In the genomic region with DNA sequence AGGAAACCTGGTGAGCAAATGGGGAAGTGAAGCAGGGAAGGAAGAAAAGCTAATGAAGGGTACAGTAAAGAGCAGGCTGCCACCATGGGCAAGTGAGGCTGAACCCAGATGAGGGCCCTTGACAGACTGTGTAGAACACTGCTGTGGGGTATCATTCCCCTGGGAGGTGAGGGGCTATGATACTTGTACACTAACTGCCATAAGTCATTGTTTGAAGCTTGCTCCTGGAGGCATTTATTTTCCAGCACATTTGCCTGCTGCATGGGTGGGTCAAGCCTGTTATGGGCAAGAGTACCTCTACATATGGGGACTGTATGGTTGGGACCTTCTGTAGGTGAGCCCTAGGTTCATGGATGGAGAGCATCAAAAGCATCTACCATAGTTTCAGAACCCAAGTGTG, we compare ENCODE assay signal across 23 cellular contexts.
"Had no signal": no experiment of that assay in that cellular context is flagged by ENCODE, and none has a peak within 500 bp of the region (broad histone marks: within the 10 kb centered on the region; RNA-seq: fewer than 3 reads in every experiment).

No MANE protein-coding gene starts in this region.

- H3K36me3 ChIP-seq: colonic mucosa, neutrophil, sigmoid colon, thyroid gland had no signal

- H3K4me3 ChIP-seq: colonic mucosa, mucosa of descending colon, sigmoid colon, stomach, thyroid gland had no signal

- H3K4me3 Mint-ChIP-seq: immature natural killer cell; mesothelial cell of epicardium; naive B cell; natural killer cell treated with Interleukin-12 subunit alpha and Interleukin-12 subunit beta and Interleukin-15 and Interleukin-18, amount 100 ng/mL, for 72 hours; neural crest cell; stimulated activated effector memory CD8-positive, alpha-beta T cell treated with anti-CD3 and anti-CD28 coated beads, Interleukin-12 subunit alpha, Interleukin-12 subunit beta, amount 100 ng/mL, for 72 hours; type B pancreatic cell had no signal

- H3K27me3 ChIP-seq: colonic mucosa, neutrophil, sigmoid colon, stomach, thyroid gland had no signal

- H3K27ac ChIP-seq: colonic mucosa, neutrophil, parathyroid adenoma, sigmoid colon, stomach, thyroid gland had no signal

- H3K4me1 Mint-ChIP-seq: immature natural killer cell; mesothelial cell of epicardium; naive B cell; neural crest cell; stimulated activated effector memory CD8-positive, alpha-beta T cell treated with anti-CD3 and anti-CD28 coated beads, Interleukin-12 subunit alpha, Interleukin-12 subunit beta, amount 100 ng/mL, for 72 hours had no signal

- H3K36me3 Mint-ChIP-seq: stimulated activated effector memory CD8-positive, alpha-beta T cell treated with anti-CD3 and anti-CD28 coated beads, Interleukin-12 subunit alpha, Interleukin-12 subunit beta, amount 100 ng/mL, for 72 hours had no signal

- H3K9me3 ChIP-seq: colonic mucosa, thyroid gland had no signal

- H3K27ac Mint-ChIP-seq: immature natural killer cell; mesothelial cell of epicardium; naive B cell; natural killer cell treated with Interleukin-12 subunit alpha and Interleukin-12 subunit beta and Interleukin-15 and Interleukin-18, amount 100 ng/mL, for 72 hours; progenitor cell of endocrine pancreas; stimulated activated effector memory CD8-positive, alpha-beta T cell treated with anti-CD3 and anti-CD28 coated beads, Interleukin-12 subunit alpha, Interleukin-12 subunit beta, amount 100 ng/mL, for 72 hours; type B pancreatic cell had no signal

- DNase-seq: colonic mucosa; dermis blood vessel endothelial cell; effector memory CD4-positive, alpha-beta T cell; erythroblast; hypothalamus; immature natural killer cell; mesenchymal stem cell; mucosa of descending colon; naive B cell; sigmoid colon; stimulated activated CD4-positive, alpha-beta T cell treated with anti-CD3 and anti-CD28 coated beads, Interleukin-2, amount 100 ng/mL, for 24 hours; stimulated activated CD4-positive, alpha-beta T cell treated with anti-CD3 and anti-CD28 coated beads, Interleukin-4, amount 100 ng/mL, for 24 hours; stimulated activated naive CD4-positive, alpha-beta T cell treated with Interleukin-2 at 50 U/mL for 16 hours; stomach; thyroid gland had no signal

- H3K4me1 ChIP-seq: colonic mucosa, parathyroid adenoma, stomach, thyroid gland had no signal

- H3K27me3 Mint-ChIP-seq: progenitor cell of endocrine pancreas had no signal

- ATAC-seq: mucosa of descending colon; natural killer cell treated with Interleukin-12 subunit alpha and Interleukin-12 subunit beta and Interleukin-15 and Interleukin-18, amount 100 ng/mL, for 72 hours; stimulated activated effector memory CD8-positive, alpha-beta T cell treated with anti-CD3 and anti-CD28 coated beads, Interleukin-12 subunit alpha, Interleukin-12 subunit beta, amount 100 ng/mL, for 72 hours had no signal
